1 cellular context compared by ENCODE assay signal in the genomic region with DNA sequence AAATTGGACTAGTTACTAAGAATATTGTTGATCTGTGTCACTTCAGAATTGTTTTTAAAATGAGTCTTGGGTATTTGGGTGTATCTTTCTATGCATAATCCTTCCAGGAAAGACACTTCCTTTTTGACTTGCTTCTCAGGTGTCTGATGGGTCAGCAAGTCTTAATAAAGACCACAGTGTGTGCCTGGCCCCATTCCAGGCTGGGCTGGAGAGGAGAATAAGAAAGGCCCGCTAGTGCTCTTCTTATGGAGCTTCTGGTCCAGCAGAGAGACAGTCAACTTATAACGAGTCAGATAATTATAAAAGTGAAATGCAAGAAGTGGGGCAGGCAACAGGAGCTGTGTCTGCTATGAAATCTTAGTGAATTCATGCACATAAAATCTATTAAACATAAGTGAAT.
TF ChIP-seq lines count a peak whose summit lies in the region.

No MANE protein-coding gene starts in this region.

TF ChIP-seq in GM23338, 12 proteins besides CTCF, POLR2A, EP300 and RAD21 (continued from another document):
- TF ChIP-seq, protein P1, sequence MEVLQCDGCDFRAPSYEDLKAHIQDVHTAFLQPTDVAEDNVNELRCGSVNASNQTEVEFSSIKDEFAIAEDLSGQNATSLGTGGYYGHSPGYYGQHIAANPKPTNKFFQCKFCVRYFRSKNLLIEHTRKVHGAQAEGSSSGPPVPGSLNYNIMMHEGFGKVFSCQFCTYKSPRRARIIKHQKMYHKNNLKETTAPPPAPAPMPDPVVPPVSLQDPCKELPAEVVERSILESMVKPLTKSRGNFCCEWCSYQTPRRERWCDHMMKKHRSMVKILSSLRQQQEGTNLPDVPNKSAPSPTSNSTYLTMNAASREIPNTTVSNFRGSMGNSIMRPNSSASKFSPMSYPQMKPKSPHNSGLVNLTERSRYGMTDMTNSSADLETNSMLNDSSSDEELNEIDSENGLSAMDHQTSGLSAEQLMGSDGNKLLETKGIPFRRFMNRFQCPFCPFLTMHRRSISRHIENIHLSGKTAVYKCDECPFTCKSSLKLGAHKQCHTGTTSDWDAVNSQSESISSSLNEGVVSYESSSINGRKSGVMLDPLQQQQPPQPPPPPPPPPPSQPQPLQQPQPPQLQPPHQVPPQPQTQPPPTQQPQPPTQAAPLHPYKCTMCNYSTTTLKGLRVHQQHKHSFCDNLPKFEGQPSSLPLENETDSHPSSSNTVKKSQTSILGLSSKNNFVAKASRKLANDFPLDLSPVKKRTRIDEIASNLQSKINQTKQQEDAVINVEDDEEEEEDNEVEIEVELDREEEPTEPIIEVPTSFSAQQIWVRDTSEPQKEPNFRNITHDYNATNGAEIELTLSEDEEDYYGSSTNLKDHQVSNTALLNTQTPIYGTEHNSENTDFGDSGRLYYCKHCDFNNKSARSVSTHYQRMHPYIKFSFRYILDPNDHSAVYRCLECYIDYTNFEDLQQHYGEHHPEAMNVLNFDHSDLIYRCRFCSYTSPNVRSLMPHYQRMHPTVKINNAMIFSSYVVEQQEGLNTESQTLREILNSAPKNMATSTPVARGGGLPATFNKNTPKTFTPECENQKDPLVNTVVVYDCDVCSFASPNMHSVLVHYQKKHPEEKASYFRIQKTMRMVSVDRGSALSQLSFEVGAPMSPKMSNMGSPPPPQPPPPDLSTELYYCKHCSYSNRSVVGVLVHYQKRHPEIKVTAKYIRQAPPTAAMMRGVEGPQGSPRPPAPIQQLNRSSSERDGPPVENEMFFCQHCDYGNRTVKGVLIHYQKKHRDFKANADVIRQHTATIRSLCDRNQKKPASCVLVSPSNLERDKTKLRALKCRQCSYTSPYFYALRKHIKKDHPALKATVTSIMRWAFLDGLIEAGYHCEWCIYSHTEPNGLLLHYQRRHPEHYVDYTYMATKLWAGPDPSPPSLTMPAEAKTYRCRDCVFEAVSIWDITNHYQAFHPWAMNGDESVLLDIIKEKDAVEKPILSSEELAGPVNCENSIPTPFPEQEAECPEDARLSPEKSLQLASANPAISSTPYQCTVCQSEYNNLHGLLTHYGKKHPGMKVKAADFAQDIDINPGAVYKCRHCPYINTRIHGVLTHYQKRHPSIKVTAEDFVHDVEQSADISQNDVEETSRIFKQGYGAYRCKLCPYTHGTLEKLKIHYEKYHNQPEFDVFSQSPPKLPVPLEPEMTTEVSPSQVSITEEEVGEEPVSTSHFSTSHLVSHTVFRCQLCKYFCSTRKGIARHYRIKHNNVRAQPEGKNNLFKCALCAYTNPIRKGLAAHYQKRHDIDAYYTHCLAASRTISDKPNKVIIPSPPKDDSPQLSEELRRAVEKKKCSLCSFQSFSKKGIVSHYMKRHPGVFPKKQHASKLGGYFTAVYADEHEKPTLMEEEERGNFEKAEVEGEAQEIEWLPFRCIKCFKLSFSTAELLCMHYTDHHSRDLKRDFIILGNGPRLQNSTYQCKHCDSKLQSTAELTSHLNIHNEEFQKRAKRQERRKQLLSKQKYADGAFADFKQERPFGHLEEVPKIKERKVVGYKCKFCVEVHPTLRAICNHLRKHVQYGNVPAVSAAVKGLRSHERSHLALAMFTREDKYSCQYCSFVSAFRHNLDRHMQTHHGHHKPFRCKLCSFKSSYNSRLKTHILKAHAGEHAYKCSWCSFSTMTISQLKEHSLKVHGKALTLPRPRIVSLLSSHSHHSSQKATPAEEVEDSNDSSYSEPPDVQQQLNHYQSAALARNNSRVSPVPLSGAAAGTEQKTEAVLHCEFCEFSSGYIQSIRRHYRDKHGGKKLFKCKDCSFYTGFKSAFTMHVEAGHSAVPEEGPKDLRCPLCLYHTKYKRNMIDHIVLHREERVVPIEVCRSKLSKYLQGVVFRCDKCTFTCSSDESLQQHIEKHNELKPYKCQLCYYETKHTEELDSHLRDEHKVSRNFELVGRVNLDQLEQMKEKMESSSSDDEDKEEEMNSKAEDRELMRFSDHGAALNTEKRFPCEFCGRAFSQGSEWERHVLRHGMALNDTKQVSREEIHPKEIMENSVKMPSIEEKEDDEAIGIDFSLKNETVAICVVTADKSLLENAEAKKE (CRISPR knock-in tag; IDR thresholded peaks at IDR 0.05), result no peak
- TF ChIP-seq, protein P2, sequence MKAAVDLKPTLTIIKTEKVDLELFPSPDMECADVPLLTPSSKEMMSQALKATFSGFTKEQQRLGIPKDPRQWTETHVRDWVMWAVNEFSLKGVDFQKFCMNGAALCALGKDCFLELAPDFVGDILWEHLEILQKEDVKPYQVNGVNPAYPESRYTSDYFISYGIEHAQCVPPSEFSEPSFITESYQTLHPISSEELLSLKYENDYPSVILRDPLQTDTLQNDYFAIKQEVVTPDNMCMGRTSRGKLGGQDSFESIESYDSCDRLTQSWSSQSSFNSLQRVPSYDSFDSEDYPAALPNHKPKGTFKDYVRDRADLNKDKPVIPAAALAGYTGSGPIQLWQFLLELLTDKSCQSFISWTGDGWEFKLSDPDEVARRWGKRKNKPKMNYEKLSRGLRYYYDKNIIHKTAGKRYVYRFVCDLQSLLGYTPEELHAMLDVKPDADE (IDR thresholded peaks at IDR 0.05), result no peak
- TF ChIP-seq ZNF114 (CRISPR knock-in tag; IDR thresholded peaks at IDR 0.05), result no peak
- no peak for TF ChIP-seq STAT1 (IDR thresholded peaks at IDR 0.05; ENCODE audit: unreplicated experiment)
